In genomic region chr9:127538849-127539258, GRCh38 we compare ENCODE assay signal across 10 cellular contexts.
A peak's percentile ranks its signal among the peaks of the same experiment; 100 is the strongest.
DNase-seq lines count a peak whose midpoint lies in the region; ATAC-seq and TF ChIP-seq lines count a peak whose summit lies in the region.
"Had no signal": no experiment of that assay in that cellular context is flagged by ENCODE, and none has a peak within 500 bp of the region (broad histone marks: within the 10 kb centered on the region; RNA-seq: fewer than 3 reads in every experiment).

No MANE protein-coding gene starts in this region.

- H3K36me3 ChIP-seq in IMR-90 (ENCODE audit: control insufficient read depth, insufficient read depth, low read length) = peaks cover 47% of the 10 kb centered on the region
- H3K36me3 ChIP-seq in brain microvascular endothelial cell (replicated peaks) = peaks cover 20% of the 10 kb centered on the region
- H3K36me3 ChIP-seq in left lung = peaks cover 0 to 30% of the 10 kb centered on the region in 2 donors
- peaks cover 0 to 10% (median 0%) of the 10 kb centered on the region in 3 donors for H3K36me3 ChIP-seq in tibial artery
- no peaks in the 10 kb centered on the region for H3K36me3 ChIP-seq in hepatocyte (replicated peaks; ENCODE audit: insufficient read depth, low read depth)

- peaks cover 15 to 82% of the 10 kb centered on the region in 2 experiments; a peak in 2 of 4 replicates for H3K79me1 ChIP-seq in IMR-90 (ENCODE audit: low read depth in 1 of 2, low read length in 2 of 2)

- in situ Hi-C loops in IMR-90 (cut with MboI; ENCODE audit: low sequenced_read_pairs) (no loop called here), brain microvascular endothelial cell (cut with HindIII; ENCODE audit: low pct_ligation_motif_present, low sequenced_read_pairs) (no loop called here)

- H2BK5ac ChIP-seq in IMR-90 (ENCODE audit: low read depth, low read length, poor library complexity, severe bottlenecking) = peak overlapping the region; percentile 84

- H3K4ac ChIP-seq in IMR-90 (ENCODE audit: low read depth, low read length) = peak overlapping the region; percentile 95

- peaks cover 44% of the 10 kb centered on the region for H3K9me1 ChIP-seq in IMR-90 (ENCODE audit: insufficient read depth, low read length)

- H2AFZ ChIP-seq in IMR-90 (replicated peaks; ENCODE audit: low read length, poor library complexity) (no peak overlapping the region), hepatocyte (no peak overlapping the region)

- DNase-seq in IMR-90 (peak; percentile 76), brain microvascular endothelial cell (no peak), left lung (no peak), tibial artery (no peak), hepatocyte (ENCODE audit: low spot score) (no peak), NCI-H2107 treated with DMSO at 0.1 percent for 48 hours (lab: John Stamatoyannopoulos, UW; ENCODE audit: unreplicated experiment) (no peak)
- DNase-seq: activated naive CD8-positive, alpha-beta T cell treated with anti-CD3 and anti-CD28 coated beads, Interleukin-2, amount 10 ng/mL, durations not matched to agents 7 days and 5 days; NCI-H446 had no signal

- peak overlapping the region; percentile 44 for H3K9ac ChIP-seq in IMR-90 (ENCODE audit: low read depth, low read length)

- peak overlapping the region; percentile 79 for H2BK20ac ChIP-seq in IMR-90 (ENCODE audit: low read depth, low read length)

- H3K4me1 ChIP-seq in IMR-90 (ENCODE audit: control insufficient read depth, insufficient read depth, low read length) = peaks cover 84% of the 10 kb centered on the region
- H3K4me1 ChIP-seq in left lung = peaks cover 49 to 97% of the 10 kb centered on the region in 2 donors
- H3K4me1 ChIP-seq in tibial artery = peaks cover 21 to 100% (median 86%) of the 10 kb centered on the region in 4 donors
- peaks cover 26% of the 10 kb centered on the region for H3K4me1 ChIP-seq in hepatocyte (ENCODE audit: insufficient read depth)

- POLR2A ChIA-PET in IMR-90 (lab: Charles Lee; ENCODE audit: unreplicated experiment) = no interaction called here

- peak overlapping the region; percentile 94 for H3K23ac ChIP-seq in IMR-90 (ENCODE audit: low read depth, low read length)

- TF ChIP-seq POLR2A in IMR-90 (IDR thresholded peaks at IDR 0.05; ENCODE audit: low read depth, low read length) = no peak

- CTCF ChIA-PET in IMR-90 (lab: Yijun Ruan, JAX) = no interaction called here

- peak overlapping the region; percentile 94 for H2AK5ac ChIP-seq in IMR-90 (ENCODE audit: low read depth, low read length)

- peak overlapping the region; percentile 37; the same call in 1 of the 2 replicates for H3K56ac ChIP-seq in IMR-90 (ENCODE audit: extremely low read depth, insufficient read depth, low read length)

- TF ChIP-seq CTCF in IMR-90 (conservative IDR thresholded peaks at IDR 0.05; ENCODE audit: low read depth, low read length) (no peak), brain microvascular endothelial cell (IDR thresholded peaks at IDR 0.05; ENCODE audit: low read depth, low read length, missing control alignments) (no peak), left lung (IDR thresholded peaks at IDR 0.05) (no peak), tibial artery (IDR thresholded peaks at IDR 0.05) (no peak), hepatocyte (IDR thresholded peaks at IDR 0.05; ENCODE audit: poor library complexity) (no peak)

- H4K20me1 ChIP-seq in IMR-90 (ENCODE audit: insufficient read depth, low read length) (peaks cover 94% of the 10 kb centered on the region), hepatocyte (ENCODE audit: insufficient read depth, poor library complexity, severe bottlenecking) (peaks cover 79% of the 10 kb centered on the region)

- dilution Hi-C loops in IMR-90 (cut with HindIII; ENCODE audit: low sequenced_read_pairs, unreplicated experiment) = no loop called here

- peak overlapping the region; percentile 96 for H2AK9ac ChIP-seq in IMR-90 (replicated peaks; ENCODE audit: low read depth, low read length, poor library complexity)

- peak overlapping the region; percentile 77; the same call in 2 of the 3 replicates for H2BK15ac ChIP-seq in IMR-90 (ENCODE audit: low read depth, low read length)

- H3K27ac ChIP-seq in IMR-90 (ENCODE audit: insufficient read depth, low read length) (peak overlapping the region; percentile 86), brain microvascular endothelial cell (peak overlapping the region; percentile 72), left lung (peak overlapping the region; percentile 37 to 54), tibial artery (peak overlapping the region; percentile 76 to 77), hepatocyte (no peak overlapping the region)

- H3K4me2 ChIP-seq in IMR-90 (ENCODE audit: low read depth, low read length) = peak overlapping the region; percentile 63
- no peak overlapping the region for H3K4me2 ChIP-seq in hepatocyte

- peaks cover 94% of the 10 kb centered on the region for H3K79me2 ChIP-seq in hepatocyte

- H3K4me3 ChIP-seq in IMR-90 (ENCODE audit: insufficient read depth, low read depth, low read length) (no peak overlapping the region), brain microvascular endothelial cell (ENCODE audit: low read depth, low read length) (no peak overlapping the region), left lung (no peak overlapping the region), tibial artery (no peak overlapping the region), hepatocyte (no peak overlapping the region)

- H3K14ac ChIP-seq in IMR-90 (replicated peaks; ENCODE audit: low read depth, low read length) = peak overlapping the region; percentile 79

- H3K27me3 ChIP-seq in IMR-90 (ENCODE audit: control insufficient read depth, insufficient read depth, low read length) (no peaks in the 10 kb centered on the region), brain microvascular endothelial cell (replicated peaks) (no peaks in the 10 kb centered on the region), left lung (no peaks in the 10 kb centered on the region), tibial artery (no peaks in the 10 kb centered on the region), hepatocyte (no peaks in the 10 kb centered on the region)

- intact Hi-C loops in IMR-90 (cut with micrococcal nuclease) = no loop called here
- intact Hi-C loops in left lung (cut with DNase I) = no loop called here
- intact Hi-C loops in tibial artery (cut with DNase I; ENCODE audit: low total_unique reads) = no loop called here

- no peaks in the 10 kb centered on the region for H3K9me2 ChIP-seq in hepatocyte (replicated peaks; ENCODE audit: insufficient read depth)

- peak; percentile 13 for ATAC-seq in IMR-90 (ENCODE audit: low read depth)
- no peak for ATAC-seq in left lung
- no peak for ATAC-seq in HG03469 (IDR thresholded peaks at IDR 0.05; ENCODE audit: unreplicated experiment)
- no peak for ATAC-seq in GM21423 (IDR thresholded peaks at IDR 0.05; ENCODE audit: unreplicated experiment)

- H2BK120ac ChIP-seq in IMR-90 (ENCODE audit: low read depth, low read length) = peak overlapping the region; percentile 93

- BruUV-seq in IMR-90 (replicated peaks; lab: Mats Ljungman, UMichigan) = no TSS peak

- WGBS in IMR-90 (ENCODE audit: extremely low coverage in 2 of 2, insufficient read length in 1 of 2), 2 experiments = no CpG with 5 or more reads among the region's 4 CpGs
- WGBS in hepatocyte (ENCODE audit: low lambda C conversion rate, missing lambda C conversion rate) = 76% methylated on average over 4 of the region's 4 CpGs

- peak overlapping the region; percentile 79 for H4K5ac ChIP-seq in IMR-90 (ENCODE audit: low read depth, low read length)

- H4K91ac ChIP-seq in IMR-90 (ENCODE audit: insufficient read depth, low read depth, low read length) = peak overlapping the region; percentile 96

- TF ChIP-seq RAD21 in IMR-90 (IDR thresholded peaks at IDR 0.05; ENCODE audit: low read length) = no peak

- peak overlapping the region; percentile 66 to 80 for H4K8ac ChIP-seq in IMR-90 (ENCODE audit: low read depth in 2 of 2, low read length in 2 of 2)

- H3K9me3 ChIP-seq in IMR-90 (ENCODE audit: control insufficient read depth, insufficient read depth, low read length) (no peaks in the 10 kb centered on the region), left lung (no peaks in the 10 kb centered on the region), tibial artery (no peaks in the 10 kb centered on the region), hepatocyte (ENCODE audit: low read depth) (no peaks in the 10 kb centered on the region)

- peak overlapping the region; percentile 82 for H3K18ac ChIP-seq in IMR-90 (ENCODE audit: low read depth, low read length)

TF ChIP-seq in IMR-90, 13 proteins besides CTCF, POLR2A, EP300 and RAD21:
- TF ChIP-seq RCOR1 (IDR thresholded peaks at IDR 0.05; ENCODE audit: insufficient replicate concordance, low read length) = no peak
- TF ChIP-seq RFX5 (IDR thresholded peaks at IDR 0.05; ENCODE audit: low read depth, low read length) = no peak
- TF ChIP-seq CEBPB (IDR thresholded peaks at IDR 0.05; ENCODE audit: low read depth, low read length) = peak; percentile 84
